In genomic region chr9:110192531-110193326, GRCh38 we compare ENCODE assay signal across 8 cellular contexts. TPM values are rescaled to one million over a fixed set of nuclear protein-coding genes. Genes with fewer than 3 reads are reported as not detected.
A peak's percentile ranks its signal among the peaks of the same experiment; 100 is the strongest.
DNase-seq lines count a peak whose midpoint lies in the region; ATAC-seq and TF ChIP-seq lines count a peak whose summit lies in the region.
"Had no signal": no experiment of that assay in that cellular context is flagged by ENCODE, and none has a peak within 500 bp of the region (broad histone marks: within the 10 kb centered on the region; RNA-seq: fewer than 3 reads in every experiment).

No MANE protein-coding gene starts in this region.

- DNase-seq in HT-29 (ENCODE audit: low spot score) = peak; percentile 39
- DNase-seq in body of pancreas = peak in 1 of 4 donors; percentile 53
- DNase-seq in lower lobe of right lung = no peak
- peak in 1 of 2 donors; percentile 48 for DNase-seq in tibial nerve (ENCODE audit: low spot score in 2 of 2)
- no peak for DNase-seq in activated CD8-positive, alpha-beta memory T cell treated with anti-CD3 and anti-CD28 coated beads, Interleukin-2, amount 50 U/mL, for 48 hours
- DNase-seq in activated CD4-positive, alpha-beta T cell treated with anti-CD3 and anti-CD28 coated beads, Interleukin-2, amount 50 U/mL, for 1 hour = no peak
- DNase-seq in HPDE6-E6E7 (ENCODE audit: extremely low spot score) = no peak
- DNase-seq: NCI-H2029 treated with DMSO at 0.1 percent for 48 hours had no signal

- intact Hi-C loops in body of pancreas (cut with DNase I) = no loop called here
- intact Hi-C loops in lower lobe of right lung (cut with DNase I) = no loop called here

- no peak overlapping the region for H3K4me3 ChIP-seq in body of pancreas
- H3K4me3 ChIP-seq in lower lobe of right lung = no peak overlapping the region
- no peak overlapping the region for H3K4me3 ChIP-seq in tibial nerve

- ATAC-seq in body of pancreas (peak; percentile 16), lower lobe of right lung (peak; percentile 15 to 41)

- peak overlapping the region; percentile 69 to 90 (median 76) for H3K27ac ChIP-seq in body of pancreas
- peak overlapping the region; percentile 72 for H3K27ac ChIP-seq in lower lobe of right lung
- peak overlapping the region; percentile 43 to 84 (median 58) for H3K27ac ChIP-seq in tibial nerve

- 74% methylated on average over 5 of the region's 5 CpGs for WGBS in body of pancreas, 2 donors
- WGBS in tibial nerve, 2 donors = 21 to 32% methylated on average over 5 of the region's 5 CpGs

- peak in 1 of 2 donors; percentile 75 for TF ChIP-seq EP300 in tibial nerve (IDR thresholded peaks at IDR 0.05)

- TF ChIP-seq CTCF in body of pancreas (IDR thresholded peaks at IDR 0.05) (no peak), lower lobe of right lung (IDR thresholded peaks at IDR 0.05) (no peak), tibial nerve (IDR thresholded peaks at IDR 0.05) (no peak)

- peaks cover 89% of the 10 kb centered on the region for H3K4me1 ChIP-seq in body of pancreas
- H3K4me1 ChIP-seq in lower lobe of right lung = peaks cover 72% of the 10 kb centered on the region
- H3K4me1 ChIP-seq in tibial nerve = peaks cover 0 to 62% (median 33%) of the 10 kb centered on the region in 4 donors

- H3K27me3 ChIP-seq in body of pancreas = no peaks in the 10 kb centered on the region
- H3K27me3 ChIP-seq in lower lobe of right lung (ENCODE audit: low read depth) = no peaks in the 10 kb centered on the region
- no peaks in the 10 kb centered on the region for H3K27me3 ChIP-seq in tibial nerve

- no peaks in the 10 kb centered on the region for H3K9me3 ChIP-seq in body of pancreas
- H3K9me3 ChIP-seq in lower lobe of right lung = no peaks in the 10 kb centered on the region
- no peaks in the 10 kb centered on the region for H3K9me3 ChIP-seq in tibial nerve

- TF ChIP-seq POLR2A in body of pancreas (IDR thresholded peaks at IDR 0.05) (no peak), tibial nerve (IDR thresholded peaks at IDR 0.05) (no peak)

- no peaks in the 10 kb centered on the region for H3K36me3 ChIP-seq in body of pancreas (replicated peaks in 1 of 2; ENCODE audit: insufficient read depth in 1 of 2, low read depth in 2 of 2)
- no peaks in the 10 kb centered on the region for H3K36me3 ChIP-seq in lower lobe of right lung
- H3K36me3 ChIP-seq in tibial nerve = no peaks in the 10 kb centered on the region

RNA-seq across cellular contexts. Expression of gene C9orf152, which starts 15.2 kb away (rescaled TPM):
- total RNA-seq in HT-29 (2014; rRNA removed; shearing (Covaris generic)) = 3.3 and 3.5 TPM in 2 replicates
- total RNA-seq in body of pancreas (1 to 10 TPM in 1 of 2 donors, under 1 TPM in 1; 0.33 to 3.4 TPM), lower lobe of right lung (26.1 TPM), tibial nerve (not detected)
